ENCODE assay signal across 17 cellular contexts in the genomic region with DNA sequence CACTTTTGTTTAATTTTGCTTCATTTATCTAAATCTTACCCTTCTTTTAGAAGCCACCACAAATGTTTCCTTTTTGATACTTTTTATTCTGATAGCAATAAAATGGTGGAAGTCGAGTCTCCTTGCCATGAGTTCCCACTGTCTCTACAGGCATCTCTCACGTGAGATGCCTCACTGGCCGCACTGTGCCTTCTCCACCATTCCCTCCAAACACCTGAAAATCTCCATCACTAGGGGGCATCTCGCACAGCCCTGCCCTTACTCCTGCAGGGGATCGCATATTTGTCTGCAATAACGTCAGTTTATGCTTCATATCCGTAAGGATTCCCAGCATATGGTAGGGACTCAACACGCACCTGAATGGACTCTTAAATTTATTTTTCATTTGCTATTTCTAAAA. TPM values are rescaled to one million over a fixed set of nuclear protein-coding genes. Genes with fewer than 3 reads are reported as not detected.
A peak's percentile ranks its signal among the peaks of the same experiment; 100 is the strongest.
DNase-seq lines count a peak whose midpoint lies in the region; ATAC-seq, FAIRE-seq and TF ChIP-seq lines count a peak whose summit lies in the region.
"Had no signal": no experiment of that assay in that cellular context is flagged by ENCODE, and none has a peak within 500 bp of the region (broad histone marks: within the 10 kb centered on the region; RNA-seq: fewer than 3 reads in every experiment).

No MANE protein-coding gene starts in this region.

- H3K4me3 Mint-ChIP-seq in endothelial cell (ENCODE audit: unreplicated experiment): peak overlapping the region; percentile 16
- H3K4me3 Mint-ChIP-seq: nephron had no signal

- no peak for TF ChIP-seq RAD21 in HepG2 (CRISPR knock-in tag; IDR thresholded peaks at IDR 0.05)

- TF ChIP-seq CTCF in HepG2 (CRISPR knock-in tag; IDR thresholded peaks at IDR 0.05) (peak; percentile 46), right lobe of liver (IDR thresholded peaks at IDR 0.05) (no peak), PC-3 (conservative IDR thresholded peaks at IDR 0.05; ENCODE audit: low read depth, low read length) (peak; percentile 59), endothelial cell (IDR thresholded peaks at IDR 0.05; ENCODE audit: unreplicated experiment) (no peak), ascending aorta (IDR thresholded peaks at IDR 0.05) (peak in 1 of 3 experiments; percentile 16)

- H3K9me3 ChIP-seq in HepG2 (ENCODE audit: low read length): no peaks in the 10 kb centered on the region
- no peaks in the 10 kb centered on the region for H3K9me3 ChIP-seq in right lobe of liver
- H3K9me3 ChIP-seq in PC-3 (ENCODE audit: low read length): no peaks in the 10 kb centered on the region
- no peaks in the 10 kb centered on the region for H3K9me3 ChIP-seq in ascending aorta
- H3K9me3 ChIP-seq: tibial artery had no signal

- no peak overlapping the region for H2AFZ ChIP-seq in HepG2 (ENCODE audit: low read length)
- no peak overlapping the region for H2AFZ ChIP-seq in PC-3 (ENCODE audit: low read length)

- no TSS peak for BruUV-seq in HepG2 (replicated peaks; lab: Mats Ljungman, UMichigan)
- no TSS peak for BruUV-seq in PC-3 (replicated peaks; lab: Mats Ljungman, UMichigan)

- no peaks in the 10 kb centered on the region for H3K4me1 Mint-ChIP-seq in endothelial cell (ENCODE audit: unreplicated experiment)
- H3K4me1 Mint-ChIP-seq: nephron had no signal

- WGBS in HepG2 (ENCODE audit: low lambda C conversion rate): 95% methylated on average over 8 of the region's 8 CpGs
- 85% methylated on average over 8 of the region's 8 CpGs for WGBS in right lobe of liver (ENCODE audit: insufficient coverage, low coverage, low lambda C conversion rate, missing lambda C conversion rate)

- POLR2A ChIA-PET in HepG2 (lab: Yijun Ruan, JAX) (no interaction called here), PC-3 (lab: Charles Lee; ENCODE audit: unreplicated experiment) (no interaction called here)

- H3F3A ChIP-seq in PC-3 (ENCODE audit: low read length, unreplicated experiment): no peaks in the 10 kb centered on the region

- H3K27me3 ChIP-seq in HepG2 (ENCODE audit: control insufficient read depth in 1 of 2, insufficient read depth in 2 of 2, low read length in 2 of 2) (no peaks in the 10 kb centered on the region), right lobe of liver (no peaks in the 10 kb centered on the region), PC-3 (ENCODE audit: low read length) (no peaks in the 10 kb centered on the region), ascending aorta (no peaks in the 10 kb centered on the region)
- H3K27me3 ChIP-seq: tibial artery had no signal

- peaks cover 41% of the 10 kb centered on the region for H3K36me3 Mint-ChIP-seq in endothelial cell (ENCODE audit: low read depth, unreplicated experiment)

- H3K79me2 ChIP-seq in HepG2 (ENCODE audit: insufficient read depth, low read length) (no peaks in the 10 kb centered on the region), PC-3 (ENCODE audit: low read length) (no peaks in the 10 kb centered on the region)

- no peaks in the 10 kb centered on the region for H3K9me2 ChIP-seq in PC-3 (replicated peaks; ENCODE audit: low read length)

- H3K4me3 ChIP-seq in HepG2 (replicated peaks in 1 of 3; ENCODE audit: insufficient read depth in 1 of 3, low read depth in 2 of 3, low read length in 3 of 3): no peak overlapping the region
- H3K4me3 ChIP-seq in right lobe of liver: no peak overlapping the region
- no peak overlapping the region for H3K4me3 ChIP-seq in PC-3 (ENCODE audit: low read length)
- no peak overlapping the region for H3K4me3 ChIP-seq in ascending aorta
- H3K4me3 ChIP-seq: coronary artery, tibial artery had no signal

- in situ Hi-C loops in HepG2 (cut with HindIII; ENCODE audit: extremely low pct_ligation_motif_present, low pct_unique_long_range_greater_than_20kb): no loop called here

- H3K9ac ChIP-seq in HepG2 (ENCODE audit: insufficient read depth, low read depth, low read length) (no peak overlapping the region), PC-3 (ENCODE audit: low read length) (no peak overlapping the region)

- no peaks in the 10 kb centered on the region for H3K9me3 Mint-ChIP-seq in endothelial cell (ENCODE audit: unreplicated experiment)
- H3K9me3 Mint-ChIP-seq: nephron had no signal

- H3K27ac Mint-ChIP-seq in endothelial cell (ENCODE audit: unreplicated experiment): no peak overlapping the region
- H3K27ac Mint-ChIP-seq: nephron had no signal

- ATAC-seq in HepG2: peak; percentile 71
- no peak for ATAC-seq in right lobe of liver
- no peak for ATAC-seq in PC-3
- ATAC-seq in HG03442 (IDR thresholded peaks at IDR 0.05; ENCODE audit: unreplicated experiment): no peak
- ATAC-seq: left colon had no signal

- intact Hi-C loops in HepG2 (cut with micrococcal nuclease; ENCODE audit: unreplicated experiment): loop anchor here (2.0 to 10.0 kb wide), 2 partner anchors 216 to 266 kb away; no protein-coding TSS in a partner anchor
- intact Hi-C loops in right lobe of liver (cut with DNase I): no loop called here
- intact Hi-C loops in PC-3 (cut with micrococcal nuclease): no loop called here
- intact Hi-C loops in ascending aorta (cut with DNase I): no loop called here

- no peak overlapping the region for H3K4me2 ChIP-seq in HepG2 (ENCODE audit: low read depth, low read length)
- no peak overlapping the region for H3K4me2 ChIP-seq in PC-3 (ENCODE audit: low read length)

- peaks cover 2% of the 10 kb centered on the region for H3K27me3 Mint-ChIP-seq in endothelial cell (ENCODE audit: unreplicated experiment)

- TF ChIP-seq POLR2A in HepG2 (IDR thresholded peaks at IDR 0.05; ENCODE audit: insufficient read depth in 1 of 2, low read depth in 2 of 2, low read length in 2 of 2) (no peak), right lobe of liver (IDR thresholded peaks at IDR 0.05) (no peak)

- no peaks in the 10 kb centered on the region for H4K20me1 ChIP-seq in HepG2 (ENCODE audit: insufficient read depth, low read length)
- no peaks in the 10 kb centered on the region for H4K20me1 ChIP-seq in PC-3 (ENCODE audit: low read length)

- CTCF ChIA-PET in HepG2 (lab: Yijun Ruan, JAX; ENCODE audit: low intra/inter-chr PET ratio, low total read pairs) (interaction anchor here (1.4 kb wide), 1 partner anchor 68 kb away, joined by 3 read pairs; the partner anchor contains the start of gene ESYT2), PC-3 (lab: Charles Lee) (no interaction called here)

- TF ChIP-seq EP300 in HepG2 (IDR thresholded peaks at IDR 0.05; ENCODE audit: low read depth in 2 of 2, low read length in 2 of 2) (no peak), HepG2 (CRISPR knock-in tag; IDR thresholded peaks at IDR 0.05; ENCODE audit: borderline replicate concordance) (no peak)

- no peak for FAIRE-seq in HepG2 (lab: Jason Lieb, UNC)
- FAIRE-seq: G401.6 had no signal

- peaks cover 17 to 52% of the 10 kb centered on the region in 2 experiments for H3K36me3 ChIP-seq in HepG2 (replicated peaks in 1 of 2; ENCODE audit: control insufficient read depth in 1 of 2, insufficient read depth in 2 of 2, low read length in 2 of 2)
- peaks cover 0 to 37% (median 15%) of the 10 kb centered on the region in 4 donors for H3K36me3 ChIP-seq in right lobe of liver
- H3K36me3 ChIP-seq in PC-3 (ENCODE audit: low read depth, low read length): peaks cover 34% of the 10 kb centered on the region
- H3K36me3 ChIP-seq in ascending aorta: peaks cover 70 to 91% of the 10 kb centered on the region in 2 donors

- no peak overlapping the region for H3K27ac ChIP-seq in HepG2 (ENCODE audit: extremely low read length, insufficient read depth, low read length)
- H3K27ac ChIP-seq in right lobe of liver: no peak overlapping the region
- H3K27ac ChIP-seq in PC-3 (ENCODE audit: low read length): no peak overlapping the region
- H3K27ac ChIP-seq in ascending aorta: no peak overlapping the region
- H3K27ac ChIP-seq: coronary artery, tibial artery had no signal

- no peaks in the 10 kb centered on the region for H3K4me1 ChIP-seq in HepG2 (ENCODE audit: insufficient read depth, low read length)
- H3K4me1 ChIP-seq in right lobe of liver: no peaks in the 10 kb centered on the region
- no peaks in the 10 kb centered on the region for H3K4me1 ChIP-seq in PC-3 (ENCODE audit: insufficient read depth, low read length)
- H3K4me1 ChIP-seq in ascending aorta: no peaks in the 10 kb centered on the region
- H3K4me1 ChIP-seq: tibial artery had no signal

- DNase-seq in HepG2 (ENCODE audit: low spot score) (peak; percentile 15), right lobe of liver (no peak), PC-3 (no peak), endothelial cell (ENCODE audit: low spot score) (no peak), HUDEP-2 (lab: John Stamatoyannopoulos, UW; ENCODE audit: unreplicated experiment in 76 of 76) (no peak), ascending aorta (ENCODE audit: low spot score in 2 of 2) (no peak)
- DNase-seq in activated T-cell treated with anti-CD3 and anti-CD28 coated beads, Interleukin-2, amount 50 U/mL, for 1 hour: no peak
- DNase-seq: activated CD4-positive, alpha-beta T cell treated with anti-CD3 and anti-CD28 coated beads, Interleukin-2, amount 50 U/mL, for 1 hour; activated naive CD4-positive, alpha-beta T cell treated with anti-CD3 and anti-CD28 coated beads, Interleukin-2, amount 50 U/mL, for 16 hours; AML-193; left colon; NCI-H2081; tibial artery had no signal

RNA-seq across cellular contexts. Expression of gene NCAPG2, which starts 56.3 kb away (rescaled TPM):
- total RNA-seq in HepG2 (2016; rRNA removed; fragmentation: Illumina TruSeq; extraction: Trizol): 30.7 and 46.3 TPM in 2 replicates
- 4.3 and 4.9 TPM in 2 replicates for total RNA-seq in HepG2 (2016; cell fraction: cytosol; rRNA removed; fragmentation: Illumina TruSeq; extraction: Trizol; ENCODE audit: low read depth)
- 31.3 and 48.9 TPM in 2 replicates for total RNA-seq in HepG2 (2016; cell fraction: insoluble cytoplasmic fraction; rRNA removed; fragmentation: Illumina TruSeq; extraction: Trizol)
- 10.3 and 10.6 TPM in 2 replicates for total RNA-seq in HepG2 (2016; cell fraction: membrane; rRNA removed; fragmentation: Illumina TruSeq; extraction: Trizol)
- 33.8 and 35.6 TPM in 2 replicates for total RNA-seq in HepG2 (2016; cell fraction: nucleus; rRNA removed; fragmentation: Illumina TruSeq; extraction: Trizol)
- 10.4 and 15.1 TPM in 2 replicates for polyA plus RNA-seq in HepG2 (2011; rRNA removed)
- 10.6 and 12.1 TPM in 2 replicates for polyA plus RNA-seq in HepG2 (2011; cell fraction: cytosol; rRNA removed)
- 14.6 and 15.9 TPM in 2 replicates for polyA plus RNA-seq in HepG2 (2011; cell fraction: nucleus; rRNA removed)
- 9.7 and 17.7 TPM in 2 replicates for polyA plus RNA-seq in HepG2 (2012)
- polyA plus RNA-seq in HepG2 (2016; cell fraction: cytosol; fragmentation: Illumina TruSeq; extraction: Trizol; ENCODE audit: low read depth): 0.87 and 1.1 TPM in 2 replicates
- 41.4 and 43.6 TPM in 2 replicates for polyA plus RNA-seq in HepG2 (2016; cell fraction: insoluble cytoplasmic fraction; fragmentation: Illumina TruSeq; extraction: Trizol; ENCODE audit: low read depth)
- 3.0 and 3.9 TPM in 2 replicates for polyA plus RNA-seq in HepG2 (2016; cell fraction: membrane; fragmentation: Illumina TruSeq; extraction: Trizol; ENCODE audit: low read depth)
- 40.5 and 41.8 TPM in 2 replicates for polyA plus RNA-seq in HepG2 (2016; cell fraction: nucleus; fragmentation: Illumina TruSeq; extraction: Trizol; ENCODE audit: insufficient read depth, low read depth)
- 50.3 and 124 TPM in 2 replicates for polyA minus RNA-seq in HepG2 (2011; rRNA and poly(A)+ RNA removed; ENCODE audit: low replicate concordance)
- polyA minus RNA-seq in HepG2 (2011; cell fraction: cytosol; rRNA and poly(A)+ RNA removed): 9.1 and 16.4 TPM in 2 replicates
- 27.6 and 33.7 TPM in 2 replicates for polyA minus RNA-seq in HepG2 (2011; cell fraction: nucleus; rRNA and poly(A)+ RNA removed)
- total RNA-seq in right lobe of liver: 1 to 10 TPM; 2.7 to 4.8 (median 4.2) TPM
- total RNA-seq in PC-3 (2014; rRNA removed): 49.2 and 50.2 TPM in 2 replicates
- 25.6 TPM for total RNA-seq in endothelial cell (ENCODE audit: unreplicated experiment)
- 1.6 TPM for total RNA-seq in ascending aorta

Comparison
In these comparisons a context has a peak if more than half of its experiments do, and no peak if none do; other contexts are left out.
1. CTCF ChIP-seq: peak in HepG2 (single experiment) and PC-3 (single experiment); none in right lobe of liver (0 of 4) and endothelial cell (single experiment).